ENCODE assay signal across 23 cellular contexts in the genomic region with DNA sequence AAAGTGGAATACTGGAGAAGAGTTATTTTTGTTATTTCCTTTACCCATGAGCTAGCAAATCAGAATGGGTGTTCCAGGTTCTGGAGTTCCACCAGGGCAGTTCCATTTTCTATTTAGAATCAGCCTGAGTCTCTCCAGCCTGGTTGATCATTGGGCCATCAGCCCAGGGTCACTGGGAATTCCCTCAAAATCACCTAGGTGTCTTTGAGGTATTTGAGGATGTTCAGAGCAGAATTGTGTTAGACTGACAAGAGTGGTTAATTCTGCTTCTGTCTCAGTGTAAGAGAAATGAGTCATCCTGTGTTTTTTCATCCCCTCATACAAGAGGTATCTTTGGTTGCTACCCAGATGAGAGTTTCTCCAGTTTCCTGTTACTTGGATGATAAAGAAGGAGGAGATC. TPM values are rescaled to one million over a fixed set of nuclear protein-coding genes. Genes with fewer than 3 reads are reported as not detected.
DNase-seq lines count a peak whose midpoint lies in the region; ATAC-seq, FAIRE-seq and TF ChIP-seq lines count a peak whose summit lies in the region.
"Had no signal": no experiment of that assay in that cellular context is flagged by ENCODE, and none has a peak within 500 bp of the region (broad histone marks: within the 10 kb centered on the region; RNA-seq: fewer than 3 reads in every experiment).

No MANE protein-coding gene starts in this region.

- H3K36me3 ChIP-seq in GM12878 (ENCODE audit: control insufficient read depth in 2 of 2, insufficient read depth in 2 of 2, low read length in 1 of 2) (peaks cover 0 to 12% of the 10 kb centered on the region in 2 experiments; a peak in 2 of 4 replicates), mucosa of descending colon (ENCODE audit: low read depth) (no peaks in the 10 kb centered on the region)

- H3K27ac ChIP-seq in GM12878 (ENCODE audit: control insufficient read depth, insufficient read depth), result no peak overlapping the region
- H3K27ac ChIP-seq: 22Rv1; BLaER1 treated with 17β-estradiol and CSF1 and Interleukin-3, amounts not matched to agents 10 nM and 100 nM; KMS-11; Peyer's patch; SJCRH30 had no signal

- no peak overlapping the region for H2AFZ ChIP-seq in GM12878 (ENCODE audit: control insufficient read depth, low read depth, low read length)

- in situ Hi-C loops in GM12878 (cut with MboI), result loop anchor here (25.0 kb wide), 1 partner anchor 1250 kb away; a partner anchor contains a TSS

- no peaks in the 10 kb centered on the region for H3K4me1 ChIP-seq in GM12878 (ENCODE audit: control insufficient read depth, insufficient read depth, low read length)
- H3K4me1 ChIP-seq in mucosa of descending colon (ENCODE audit: low read depth), result no peaks in the 10 kb centered on the region
- H3K4me1 ChIP-seq: BLaER1 treated with 17β-estradiol and CSF1 and Interleukin-3, amounts not matched to agents 10 nM and 100 nM; Peyer's patch; SJCRH30 had no signal

- DNase-seq in DMS53 (lab: John Stamatoyannopoulos, UW) (peak; percentile 25), DMS53 treated with DMSO at 0.1 percent for 48 hours (lab: John Stamatoyannopoulos, UW; ENCODE audit: unreplicated experiment) (no peak), GM12878 (ENCODE audit: low read depth, low spot score) (peak; percentile 15), mucosa of descending colon (no peak), AG08396 (ENCODE audit: low spot score) (no peak)
- DNase-seq in stimulated activated naive CD8-positive, alpha-beta T cell treated with anti-CD3 and anti-CD28 coated beads, Interleukin-15, amount 100 ng/mL, for 72 hours, result peak in 1 of 2 donors; percentile 34
- no peak for DNase-seq in stimulated activated naive CD8-positive, alpha-beta T cell treated with anti-CD3 and anti-CD28 coated beads, Interleukin-15, Interleukin-2, amounts not matched to agents 100 U/mL and 50 U/mL, for 24 hours
- DNase-seq: ACHN, GOT3, HCEC 1CT, NCI-H1105, NCI-H146, NCI-H2029 treated with DMSO at 0.1 percent for 48 hours, NCI-H524 treated with DMSO at 0.1 percent for 48 hours, NCI-H82, Peyer's patch, SJCRH30 had no signal

- intact Hi-C loops in GM12878 (cut with micrococcal nuclease; ENCODE audit: unreplicated experiment) (no loop called here), mucosa of descending colon (cut with DNase I, micrococcal nuclease) (no loop called here)

- no peak overlapping the region for H3K4me3 Mint-ChIP-seq in stimulated activated naive CD8-positive, alpha-beta T cell treated with anti-CD3 and anti-CD28 coated beads, Interleukin-15, amount 100 ng/mL, for 72 hours

- BruUV-seq in GM12878 (replicated peaks; lab: Mats Ljungman, UMichigan), result no TSS peak

- H3K27me3 Mint-ChIP-seq in stimulated activated naive CD8-positive, alpha-beta T cell treated with anti-CD3 and anti-CD28 coated beads, Interleukin-15, amount 100 ng/mL, for 72 hours, result no peaks in the 10 kb centered on the region

- no peaks in the 10 kb centered on the region for H3K79me2 ChIP-seq in GM12878 (ENCODE audit: control insufficient read depth, insufficient read depth, low read length)

- no peak overlapping the region for H3K27ac Mint-ChIP-seq in stimulated activated naive CD8-positive, alpha-beta T cell treated with anti-CD3 and anti-CD28 coated beads, Interleukin-15, amount 100 ng/mL, for 72 hours

- SMC1A ChIA-PET in GM12878 (lab: Charles Lee; ENCODE audit: uncharacterized antibody, unreplicated experiment), result no interaction called here

- POLR2A ChIA-PET in GM12878 (lab: Charles Lee), result no interaction called here

- no peaks in the 10 kb centered on the region for H3K4me1 Mint-ChIP-seq in stimulated activated naive CD8-positive, alpha-beta T cell treated with anti-CD3 and anti-CD28 coated beads, Interleukin-15, amount 100 ng/mL, for 72 hours

- H4K20me1 ChIP-seq in GM12878 (ENCODE audit: control insufficient read depth, insufficient read depth), result no peaks in the 10 kb centered on the region
- H4K20me1 ChIP-seq: BLaER1 treated with 17β-estradiol and CSF1 and Interleukin-3, amounts not matched to agents 10 nM and 100 nM had no signal

- no peak for TF ChIP-seq CTCF in GM12878 (IDR thresholded peaks at IDR 0.05 in 2 of 3, conservative IDR thresholded peaks at IDR 0.05 in 1 of 3; ENCODE audit: control insufficient read depth in 2 of 3, extremely low read depth in 1 of 3, insufficient read depth in 1 of 3, low read depth in 3 of 3, low read length in 3 of 3)
- TF ChIP-seq CTCF in mucosa of descending colon (IDR thresholded peaks at IDR 0.05), result no peak

- peaks cover 33 to 40% of the 10 kb centered on the region in 2 donors for H3K9me3 Mint-ChIP-seq in stimulated activated naive CD8-positive, alpha-beta T cell treated with anti-CD3 and anti-CD28 coated beads, Interleukin-15, amount 100 ng/mL, for 72 hours

- no peak for TF ChIP-seq RAD21 in GM12878 (IDR thresholded peaks at IDR 0.05; ENCODE audit: insufficient read depth, low read depth, low read length)

- TF ChIP-seq POLR2A in GM12878 (IDR thresholded peaks at IDR 0.05; ENCODE audit: low read depth, low read length), result no peak

- peak; percentile 84 for ATAC-seq in stimulated activated naive CD8-positive, alpha-beta T cell treated with anti-CD3 and anti-CD28 coated beads, Interleukin-15, amount 100 ng/mL, for 72 hours
- ATAC-seq in stimulated activated naive CD8-positive, alpha-beta T cell treated with anti-CD3 and anti-CD28 coated beads, Interleukin-15, Interleukin-2, amounts not matched to agents 100 U/mL and 50 U/mL, for 24 hours, result no peak
- peak; percentile 63 for ATAC-seq in GM12878
- no peak for ATAC-seq in mucosa of descending colon
- no peak for ATAC-seq in GM18858 (IDR thresholded peaks at IDR 0.05; ENCODE audit: unreplicated experiment)

- no peak for FAIRE-seq in GM12878 (lab: Jason Lieb, UNC)
- FAIRE-seq: GM18507 had no signal

- TF ChIP-seq EP300 in GM12878 (IDR thresholded peaks at IDR 0.05; ENCODE audit: borderline replicate concordance in 1 of 2, control insufficient read depth in 1 of 2, low read depth in 2 of 2, low read length in 2 of 2), result no peak

- H3K9me3 ChIP-seq in GM12878 (replicated peaks; ENCODE audit: control insufficient read depth, insufficient read depth, low read length) (peaks cover 11% of the 10 kb centered on the region), mucosa of descending colon (peaks cover 56% of the 10 kb centered on the region)

- H3K4me3 ChIP-seq in GM12878, result no peak overlapping the region
- no peak overlapping the region for H3K4me3 ChIP-seq in mucosa of descending colon
- H3K4me3 ChIP-seq: Peyer's patch, SJCRH30 had no signal

- no peaks in the 10 kb centered on the region for H3K27me3 ChIP-seq in GM12878 (replicated peaks in 1 of 2; ENCODE audit: control insufficient read depth in 2 of 2, insufficient read depth in 2 of 2, low read length in 1 of 2)
- H3K27me3 ChIP-seq: BLaER1 treated with 17β-estradiol and CSF1 and Interleukin-3, amounts not matched to agents 10 nM and 100 nM; Peyer's patch; SJCRH30 had no signal

- CTCF ChIA-PET in GM12878 (lab: Yijun Ruan, JAX), result no interaction called here

- RAD21 ChIA-PET in GM12878 (lab: Charles Lee; ENCODE audit: unreplicated experiment), result no interaction called here

- no peak overlapping the region for H3K9ac ChIP-seq in GM12878 (ENCODE audit: control insufficient read depth, insufficient read depth, low read length)
- H3K9ac ChIP-seq: BLaER1 treated with 17β-estradiol and CSF1 and Interleukin-3, amounts not matched to agents 10 nM and 100 nM; KMS-11 had no signal

- no peak overlapping the region for H3K4me2 ChIP-seq in GM12878 (ENCODE audit: control insufficient read depth, insufficient read depth)
- H3K4me2 ChIP-seq: BLaER1 treated with 17β-estradiol and CSF1 and Interleukin-3, amounts not matched to agents 10 nM and 100 nM; KMS-11 had no signal

TF ChIP-seq in GM12878, 131 proteins besides CTCF, POLR2A, EP300 and RAD21 (continues in another document):
- TF ChIP-seq ZNF384 (IDR thresholded peaks at IDR 0.05; ENCODE audit: borderline replicate concordance, low read depth, low read length) (no peak), RUNX3 (IDR thresholded peaks at IDR 0.05; ENCODE audit: low read length) (peak; percentile 59), SIN3A (IDR thresholded peaks at IDR 0.05; ENCODE audit: low read depth, low read length) (no peak), SMAD1 (IDR thresholded peaks at IDR 0.05; ENCODE audit: low read depth, partially characterized antibody) (no peak), TCF3 (IDR thresholded peaks at IDR 0.05; ENCODE audit: borderline replicate concordance, insufficient read depth, low read depth, low read length) (no peak), JUNB (IDR thresholded peaks at IDR 0.05) (peak; percentile 46), WRNIP1 (IDR thresholded peaks at IDR 0.05; ENCODE audit: borderline replicate concordance, low read depth, low read length) (no peak)
- TF ChIP-seq, protein P1, sequence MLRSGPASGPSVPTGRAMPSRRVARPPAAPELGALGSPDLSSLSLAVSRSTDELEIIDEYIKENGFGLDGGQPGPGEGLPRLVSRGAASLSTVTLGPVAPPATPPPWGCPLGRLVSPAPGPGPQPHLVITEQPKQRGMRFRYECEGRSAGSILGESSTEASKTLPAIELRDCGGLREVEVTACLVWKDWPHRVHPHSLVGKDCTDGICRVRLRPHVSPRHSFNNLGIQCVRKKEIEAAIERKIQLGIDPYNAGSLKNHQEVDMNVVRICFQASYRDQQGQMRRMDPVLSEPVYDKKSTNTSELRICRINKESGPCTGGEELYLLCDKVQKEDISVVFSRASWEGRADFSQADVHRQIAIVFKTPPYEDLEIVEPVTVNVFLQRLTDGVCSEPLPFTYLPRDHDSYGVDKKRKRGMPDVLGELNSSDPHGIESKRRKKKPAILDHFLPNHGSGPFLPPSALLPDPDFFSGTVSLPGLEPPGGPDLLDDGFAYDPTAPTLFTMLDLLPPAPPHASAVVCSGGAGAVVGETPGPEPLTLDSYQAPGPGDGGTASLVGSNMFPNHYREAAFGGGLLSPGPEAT (IDR thresholded peaks at IDR 0.05; ENCODE audit: low read depth), result no peak

RNA-seq across cellular contexts. Expression of a gene that starts 11.7 kb away (rescaled TPM):
- 118 and 134 TPM in 2 replicates for total RNA-seq in GM12878 (2013; cell fraction: nucleolus; rRNA removed)
- total RNA-seq in GM12878 (2014; rRNA removed), result 7.7 and 8.5 TPM in 2 replicates
- 8.5 and 9.9 TPM in 2 replicates for total RNA-seq in GM12878 (2014; rRNA removed; fragmentation: Illumina TruSeq; extraction: Trizol)
- total RNA-seq in GM12878 (2021), result 4.3 and 5.8 TPM in 2 replicates
- 2.1 TPM for polyA plus RNA-seq in GM12878 (2011; ENCODE audit: low read depth)
- 4.9 and 7.7 TPM in 2 replicates for polyA plus RNA-seq in GM12878 (2011; rRNA removed)
- polyA plus RNA-seq in GM12878 (2011; cell fraction: cytosol; rRNA removed), result 2.4 and 5.4 TPM in 2 replicates
- 8.3 and 9.1 TPM in 2 replicates for polyA plus RNA-seq in GM12878 (2011; cell fraction: nucleus; rRNA removed)
- polyA plus RNA-seq in GM12878 (2012), result 2.1 and 2.3 TPM in 2 replicates
- polyA plus RNA-seq in GM12878 (2014; fragmentation: Illumina TruSeq; extraction: Trizol), result 6.4 and 6.5 TPM in 2 replicates
- polyA plus RNA-seq in GM12878 (2014; fragmentation: Nextera tagmentation; extraction: Ambion mirVana), result 1 to 10 TPM in 1 of 2 experiments, under 1 TPM in 1; 0.62 to 1.4 TPM
- polyA plus RNA-seq in GM12878 (2014; rRNA removed), result 3.2 and 3.4 TPM in 2 replicates
- 1 to 10 TPM; 5.3 to 6.0 TPM for polyA plus RNA-seq in GM12878 (2016; fragmentation: Nextera tagmentation; extraction: Ambion mirVana)
- 15.6 and 17.3 TPM in 2 replicates for polyA minus RNA-seq in GM12878 (2011; rRNA and poly(A)+ RNA removed)
- 7.3 and 7.6 TPM in 2 replicates for polyA minus RNA-seq in GM12878 (2011; cell fraction: cytosol; rRNA and poly(A)+ RNA removed)
- polyA minus RNA-seq in GM12878 (2011; cell fraction: nucleus; rRNA and poly(A)+ RNA removed), result 16.7 and 35.0 TPM in 2 replicates
- total RNA-seq in mucosa of descending colon, result 1 to 10 TPM; 5.1 to 6.2 (median 5.7) TPM
- total RNA-seq: HT1080 had no signal

Comparison
In these comparisons a context has a peak if more than half of its experiments do, and no peak if none do; other contexts are left out.
1. DNase-seq: peak in DMS53 (single experiment) and GM12878 (single experiment); none in DMS53 treated with DMSO at 0.1 percent for 48 hours (single experiment), stimulated activated naive CD8-positive, alpha-beta T cell treated with anti-CD3 and anti-CD28 coated beads, Interleukin-15, Interleukin-2, amounts not matched to agents 100 U/mL and 50 U/mL, for 24 hours (single experiment), mucosa of descending colon (0 of 3) and AG08396 (single experiment).
2. ATAC-seq: peak in stimulated activated naive CD8-positive, alpha-beta T cell treated with anti-CD3 and anti-CD28 coated beads, Interleukin-15, amount 100 ng/mL, for 72 hours (single experiment) and GM12878 (single experiment); none in stimulated activated naive CD8-positive, alpha-beta T cell treated with anti-CD3 and anti-CD28 coated beads, Interleukin-15, Interleukin-2, amounts not matched to agents 100 U/mL and 50 U/mL, for 24 hours (single experiment), mucosa of descending colon (single experiment) and GM18858 (single experiment).